Comparison of ENCODE assay signal across 2 cellular contexts in the genomic region with DNA sequence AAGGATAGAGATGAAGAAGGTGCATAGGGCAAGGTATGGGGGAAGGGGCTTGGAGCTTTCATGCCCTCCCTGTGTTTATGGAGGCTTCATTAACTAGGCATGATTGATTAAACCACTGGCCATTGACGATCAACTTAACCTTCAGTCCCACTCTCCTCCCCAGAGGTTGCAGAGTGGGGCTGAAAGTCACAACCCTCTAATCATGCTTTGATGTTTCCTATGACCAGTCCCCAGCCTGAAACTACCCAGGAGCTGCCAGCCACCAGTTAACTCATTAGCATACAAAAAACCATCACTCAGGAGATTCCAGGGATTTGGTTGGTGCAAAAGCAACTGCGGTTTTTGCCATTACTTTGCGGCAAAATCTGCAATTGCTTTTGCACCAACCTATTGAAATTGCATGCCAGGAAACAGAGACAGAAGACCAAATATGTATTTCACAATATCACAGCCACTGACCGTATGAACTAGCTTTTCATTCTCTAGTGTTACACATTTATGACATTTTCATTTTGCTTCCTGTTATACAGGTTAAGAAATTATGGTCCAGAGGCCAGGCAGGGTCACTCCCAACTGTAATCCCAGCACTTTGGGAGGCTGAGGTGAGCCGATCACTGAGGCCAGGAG.
TF ChIP-seq lines count a peak whose summit lies in the region.

No MANE protein-coding gene starts in this region.

TF ChIP-seq in GM23338, 12 proteins besides CTCF, POLR2A, EP300 and RAD21 (continues in another document):
- TF ChIP-seq JUNB (IDR thresholded peaks at IDR 0.05; ENCODE audit: unreplicated experiment), result no peak
- no peak for TF ChIP-seq ZNF331 (CRISPR knock-in tag; IDR thresholded peaks at IDR 0.05; ENCODE audit: low read depth)
- TF ChIP-seq, protein P1, sequence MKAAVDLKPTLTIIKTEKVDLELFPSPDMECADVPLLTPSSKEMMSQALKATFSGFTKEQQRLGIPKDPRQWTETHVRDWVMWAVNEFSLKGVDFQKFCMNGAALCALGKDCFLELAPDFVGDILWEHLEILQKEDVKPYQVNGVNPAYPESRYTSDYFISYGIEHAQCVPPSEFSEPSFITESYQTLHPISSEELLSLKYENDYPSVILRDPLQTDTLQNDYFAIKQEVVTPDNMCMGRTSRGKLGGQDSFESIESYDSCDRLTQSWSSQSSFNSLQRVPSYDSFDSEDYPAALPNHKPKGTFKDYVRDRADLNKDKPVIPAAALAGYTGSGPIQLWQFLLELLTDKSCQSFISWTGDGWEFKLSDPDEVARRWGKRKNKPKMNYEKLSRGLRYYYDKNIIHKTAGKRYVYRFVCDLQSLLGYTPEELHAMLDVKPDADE (IDR thresholded peaks at IDR 0.05), result no peak
- TF ChIP-seq ZNF114 (CRISPR knock-in tag; IDR thresholded peaks at IDR 0.05), result no peak
- TF ChIP-seq EZH2phosphoT487 (IDR thresholded peaks at IDR 0.05; ENCODE audit: unreplicated experiment), result no peak
- TF ChIP-seq, protein P2, sequence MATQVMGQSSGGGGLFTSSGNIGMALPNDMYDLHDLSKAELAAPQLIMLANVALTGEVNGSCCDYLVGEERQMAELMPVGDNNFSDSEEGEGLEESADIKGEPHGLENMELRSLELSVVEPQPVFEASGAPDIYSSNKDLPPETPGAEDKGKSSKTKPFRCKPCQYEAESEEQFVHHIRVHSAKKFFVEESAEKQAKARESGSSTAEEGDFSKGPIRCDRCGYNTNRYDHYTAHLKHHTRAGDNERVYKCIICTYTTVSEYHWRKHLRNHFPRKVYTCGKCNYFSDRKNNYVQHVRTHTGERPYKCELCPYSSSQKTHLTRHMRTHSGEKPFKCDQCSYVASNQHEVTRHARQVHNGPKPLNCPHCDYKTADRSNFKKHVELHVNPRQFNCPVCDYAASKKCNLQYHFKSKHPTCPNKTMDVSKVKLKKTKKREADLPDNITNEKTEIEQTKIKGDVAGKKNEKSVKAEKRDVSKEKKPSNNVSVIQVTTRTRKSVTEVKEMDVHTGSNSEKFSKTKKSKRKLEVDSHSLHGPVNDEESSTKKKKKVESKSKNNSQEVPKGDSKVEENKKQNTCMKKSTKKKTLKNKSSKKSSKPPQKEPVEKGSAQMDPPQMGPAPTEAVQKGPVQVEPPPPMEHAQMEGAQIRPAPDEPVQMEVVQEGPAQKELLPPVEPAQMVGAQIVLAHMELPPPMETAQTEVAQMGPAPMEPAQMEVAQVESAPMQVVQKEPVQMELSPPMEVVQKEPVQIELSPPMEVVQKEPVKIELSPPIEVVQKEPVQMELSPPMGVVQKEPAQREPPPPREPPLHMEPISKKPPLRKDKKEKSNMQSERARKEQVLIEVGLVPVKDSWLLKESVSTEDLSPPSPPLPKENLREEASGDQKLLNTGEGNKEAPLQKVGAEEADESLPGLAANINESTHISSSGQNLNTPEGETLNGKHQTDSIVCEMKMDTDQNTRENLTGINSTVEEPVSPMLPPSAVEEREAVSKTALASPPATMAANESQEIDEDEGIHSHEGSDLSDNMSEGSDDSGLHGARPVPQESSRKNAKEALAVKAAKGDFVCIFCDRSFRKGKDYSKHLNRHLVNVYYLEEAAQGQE (IDR thresholded peaks at IDR 0.05; ENCODE audit: unreplicated experiment), result no peak
- no peak for TF ChIP-seq POLR2AphosphoS5 (IDR thresholded peaks at IDR 0.05; ENCODE audit: low read depth)
- TF ChIP-seq, protein P3, sequence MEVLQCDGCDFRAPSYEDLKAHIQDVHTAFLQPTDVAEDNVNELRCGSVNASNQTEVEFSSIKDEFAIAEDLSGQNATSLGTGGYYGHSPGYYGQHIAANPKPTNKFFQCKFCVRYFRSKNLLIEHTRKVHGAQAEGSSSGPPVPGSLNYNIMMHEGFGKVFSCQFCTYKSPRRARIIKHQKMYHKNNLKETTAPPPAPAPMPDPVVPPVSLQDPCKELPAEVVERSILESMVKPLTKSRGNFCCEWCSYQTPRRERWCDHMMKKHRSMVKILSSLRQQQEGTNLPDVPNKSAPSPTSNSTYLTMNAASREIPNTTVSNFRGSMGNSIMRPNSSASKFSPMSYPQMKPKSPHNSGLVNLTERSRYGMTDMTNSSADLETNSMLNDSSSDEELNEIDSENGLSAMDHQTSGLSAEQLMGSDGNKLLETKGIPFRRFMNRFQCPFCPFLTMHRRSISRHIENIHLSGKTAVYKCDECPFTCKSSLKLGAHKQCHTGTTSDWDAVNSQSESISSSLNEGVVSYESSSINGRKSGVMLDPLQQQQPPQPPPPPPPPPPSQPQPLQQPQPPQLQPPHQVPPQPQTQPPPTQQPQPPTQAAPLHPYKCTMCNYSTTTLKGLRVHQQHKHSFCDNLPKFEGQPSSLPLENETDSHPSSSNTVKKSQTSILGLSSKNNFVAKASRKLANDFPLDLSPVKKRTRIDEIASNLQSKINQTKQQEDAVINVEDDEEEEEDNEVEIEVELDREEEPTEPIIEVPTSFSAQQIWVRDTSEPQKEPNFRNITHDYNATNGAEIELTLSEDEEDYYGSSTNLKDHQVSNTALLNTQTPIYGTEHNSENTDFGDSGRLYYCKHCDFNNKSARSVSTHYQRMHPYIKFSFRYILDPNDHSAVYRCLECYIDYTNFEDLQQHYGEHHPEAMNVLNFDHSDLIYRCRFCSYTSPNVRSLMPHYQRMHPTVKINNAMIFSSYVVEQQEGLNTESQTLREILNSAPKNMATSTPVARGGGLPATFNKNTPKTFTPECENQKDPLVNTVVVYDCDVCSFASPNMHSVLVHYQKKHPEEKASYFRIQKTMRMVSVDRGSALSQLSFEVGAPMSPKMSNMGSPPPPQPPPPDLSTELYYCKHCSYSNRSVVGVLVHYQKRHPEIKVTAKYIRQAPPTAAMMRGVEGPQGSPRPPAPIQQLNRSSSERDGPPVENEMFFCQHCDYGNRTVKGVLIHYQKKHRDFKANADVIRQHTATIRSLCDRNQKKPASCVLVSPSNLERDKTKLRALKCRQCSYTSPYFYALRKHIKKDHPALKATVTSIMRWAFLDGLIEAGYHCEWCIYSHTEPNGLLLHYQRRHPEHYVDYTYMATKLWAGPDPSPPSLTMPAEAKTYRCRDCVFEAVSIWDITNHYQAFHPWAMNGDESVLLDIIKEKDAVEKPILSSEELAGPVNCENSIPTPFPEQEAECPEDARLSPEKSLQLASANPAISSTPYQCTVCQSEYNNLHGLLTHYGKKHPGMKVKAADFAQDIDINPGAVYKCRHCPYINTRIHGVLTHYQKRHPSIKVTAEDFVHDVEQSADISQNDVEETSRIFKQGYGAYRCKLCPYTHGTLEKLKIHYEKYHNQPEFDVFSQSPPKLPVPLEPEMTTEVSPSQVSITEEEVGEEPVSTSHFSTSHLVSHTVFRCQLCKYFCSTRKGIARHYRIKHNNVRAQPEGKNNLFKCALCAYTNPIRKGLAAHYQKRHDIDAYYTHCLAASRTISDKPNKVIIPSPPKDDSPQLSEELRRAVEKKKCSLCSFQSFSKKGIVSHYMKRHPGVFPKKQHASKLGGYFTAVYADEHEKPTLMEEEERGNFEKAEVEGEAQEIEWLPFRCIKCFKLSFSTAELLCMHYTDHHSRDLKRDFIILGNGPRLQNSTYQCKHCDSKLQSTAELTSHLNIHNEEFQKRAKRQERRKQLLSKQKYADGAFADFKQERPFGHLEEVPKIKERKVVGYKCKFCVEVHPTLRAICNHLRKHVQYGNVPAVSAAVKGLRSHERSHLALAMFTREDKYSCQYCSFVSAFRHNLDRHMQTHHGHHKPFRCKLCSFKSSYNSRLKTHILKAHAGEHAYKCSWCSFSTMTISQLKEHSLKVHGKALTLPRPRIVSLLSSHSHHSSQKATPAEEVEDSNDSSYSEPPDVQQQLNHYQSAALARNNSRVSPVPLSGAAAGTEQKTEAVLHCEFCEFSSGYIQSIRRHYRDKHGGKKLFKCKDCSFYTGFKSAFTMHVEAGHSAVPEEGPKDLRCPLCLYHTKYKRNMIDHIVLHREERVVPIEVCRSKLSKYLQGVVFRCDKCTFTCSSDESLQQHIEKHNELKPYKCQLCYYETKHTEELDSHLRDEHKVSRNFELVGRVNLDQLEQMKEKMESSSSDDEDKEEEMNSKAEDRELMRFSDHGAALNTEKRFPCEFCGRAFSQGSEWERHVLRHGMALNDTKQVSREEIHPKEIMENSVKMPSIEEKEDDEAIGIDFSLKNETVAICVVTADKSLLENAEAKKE (CRISPR knock-in tag; IDR thresholded peaks at IDR 0.05), result no peak
- no peak for TF ChIP-seq STAT1 (IDR thresholded peaks at IDR 0.05; ENCODE audit: unreplicated experiment)

TF ChIP-seq in K562, 482 proteins besides CTCF, POLR2A, EP300 and RAD21:
- TF ChIP-seq, protein P4, sequence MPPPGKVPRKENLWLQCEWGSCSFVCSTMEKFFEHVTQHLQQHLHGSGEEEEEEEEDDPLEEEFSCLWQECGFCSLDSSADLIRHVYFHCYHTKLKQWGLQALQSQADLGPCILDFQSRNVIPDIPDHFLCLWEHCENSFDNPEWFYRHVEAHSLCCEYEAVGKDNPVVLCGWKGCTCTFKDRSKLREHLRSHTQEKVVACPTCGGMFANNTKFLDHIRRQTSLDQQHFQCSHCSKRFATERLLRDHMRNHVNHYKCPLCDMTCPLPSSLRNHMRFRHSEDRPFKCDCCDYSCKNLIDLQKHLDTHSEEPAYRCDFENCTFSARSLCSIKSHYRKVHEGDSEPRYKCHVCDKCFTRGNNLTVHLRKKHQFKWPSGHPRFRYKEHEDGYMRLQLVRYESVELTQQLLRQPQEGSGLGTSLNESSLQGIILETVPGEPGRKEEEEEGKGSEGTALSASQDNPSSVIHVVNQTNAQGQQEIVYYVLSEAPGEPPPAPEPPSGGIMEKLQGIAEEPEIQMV (tag; conservative IDR thresholded peaks at IDR 0.05; ENCODE audit: low read depth), result no peak
- TF ChIP-seq SMARCA4 (IDR thresholded peaks at IDR 0.05) (no peak), CEBPG (CRISPR knock-in tag; IDR thresholded peaks at IDR 0.05) (no peak), CEBPG (tag; conservative IDR thresholded peaks at IDR 0.05 in 1 of 2, IDR thresholded peaks at IDR 0.05 in 1 of 2) (peak in 1 of 2 experiments; percentile 15; a peak in 1 of 4 replicates), CEBPB (tag; IDR thresholded peaks at IDR 0.05) (peak; percentile 70), HMG20A (CRISPR knock-in tag; conservative IDR thresholded peaks at IDR 0.05) (no peak)
